In the genomic region with DNA sequence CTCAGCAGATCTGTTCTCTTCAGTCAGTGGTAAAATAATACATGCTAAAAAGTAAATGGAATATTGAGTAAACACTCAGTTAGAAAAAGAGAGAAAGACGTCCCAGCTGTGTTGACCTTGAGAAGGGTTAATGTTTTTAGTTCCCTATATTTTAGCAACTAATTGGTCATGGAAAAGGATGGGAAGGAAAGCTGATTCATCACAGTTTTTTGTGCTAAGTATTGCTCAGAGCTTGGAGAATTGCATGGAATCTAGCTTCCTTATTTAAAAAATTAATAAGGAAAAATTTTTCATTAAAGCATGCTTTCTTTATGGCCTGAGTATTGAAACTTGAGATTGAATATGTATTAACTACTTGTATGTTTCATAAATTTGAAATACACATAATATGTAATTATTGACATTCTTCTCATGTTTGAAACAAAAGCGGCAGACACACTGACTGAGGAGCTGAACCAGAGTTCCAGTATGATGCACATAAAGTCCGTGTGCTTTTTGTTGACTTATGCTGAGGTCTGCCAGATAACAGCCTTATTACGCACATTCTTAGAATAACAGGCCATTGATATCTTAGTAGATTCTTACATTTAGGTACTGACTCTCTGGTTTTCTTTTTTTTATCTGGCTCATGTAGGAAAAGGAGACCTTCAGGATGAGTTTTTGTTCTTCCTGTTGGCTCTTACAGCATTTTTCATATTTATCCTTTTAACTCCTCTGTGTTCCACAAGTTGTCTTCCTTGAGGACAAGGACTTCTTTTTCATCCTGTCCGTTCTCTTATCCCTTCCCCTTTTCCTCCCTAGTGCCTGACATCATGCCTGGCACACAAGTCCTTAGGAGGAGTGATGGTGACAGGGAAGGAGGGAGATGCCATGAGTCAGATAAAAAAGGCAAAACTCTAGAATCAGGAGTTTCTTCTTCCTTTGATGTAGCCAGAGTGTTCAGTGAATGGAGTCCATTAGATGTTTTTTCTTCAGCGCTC, we compare ENCODE assay signal across 22 cellular contexts.
DNase-seq lines count a peak whose midpoint lies in the region; ATAC-seq and TF ChIP-seq lines count a peak whose summit lies in the region.
"Had no signal": no experiment of that assay in that cellular context is flagged by ENCODE, and none has a peak within 500 bp of the region (broad histone marks: within the 10 kb centered on the region; RNA-seq: fewer than 3 reads in every experiment).

No MANE protein-coding gene starts in this region.

- H3K27me3 Mint-ChIP-seq in HFFc6 (ENCODE audit: insufficient read depth) = no peaks in the 10 kb centered on the region
- H3K27me3 Mint-ChIP-seq: IgD-negative memory B cell had no signal

- no peak overlapping the region for H3K27ac ChIP-seq in SJCRH30
- H3K27ac ChIP-seq: cardiac muscle cell, Peyer's patch had no signal

- intact Hi-C loops in sciatic nerve (cut with DNase I) = no loop called here

- H3K4me3 ChIP-seq in astrocyte of the cerebellum (ENCODE audit: low read depth, low read length) = no peak overlapping the region
- no peak overlapping the region for H3K4me3 ChIP-seq in SJCRH30
- H3K4me3 ChIP-seq: cardiac muscle cell, GM12878, Peyer's patch had no signal

- H3K9me3 Mint-ChIP-seq in HFFc6 = no peaks in the 10 kb centered on the region
- H3K9me3 Mint-ChIP-seq: activated naive CD4-positive, alpha-beta T cell treated with anti-CD3 and anti-CD28 coated beads for 36 hours had no signal

- H3K9me3 ChIP-seq in SJCRH30 (replicated peaks) = no peaks in the 10 kb centered on the region
- H3K9me3 ChIP-seq: Peyer's patch had no signal

- H3K27ac Mint-ChIP-seq in HFFc6 = peak overlapping the region; percentile 76
- H3K27ac Mint-ChIP-seq: activated naive CD4-positive, alpha-beta T cell treated with anti-CD3 and anti-CD28 coated beads for 36 hours; IgD-negative memory B cell had no signal

- peaks cover 36% of the 10 kb centered on the region for H3K4me1 Mint-ChIP-seq in HFFc6 (ENCODE audit: low read depth)
- H3K4me1 Mint-ChIP-seq: IgD-negative memory B cell had no signal

- no peaks in the 10 kb centered on the region for H3K36me3 ChIP-seq in SJCRH30
- H3K36me3 ChIP-seq: cardiac muscle cell, Peyer's patch had no signal

- H3K36me3 Mint-ChIP-seq in HFFc6 (ENCODE audit: low read depth) = no peaks in the 10 kb centered on the region
- H3K36me3 Mint-ChIP-seq: IgD-negative memory B cell had no signal

- no peaks in the 10 kb centered on the region for H3K27me3 ChIP-seq in SJCRH30
- H3K27me3 ChIP-seq: cardiac muscle cell, Peyer's patch had no signal

- peak; percentile 76 for ATAC-seq in sciatic nerve
- ATAC-seq: GM12878 had no signal

- in situ Hi-C loops in astrocyte of the cerebellum (cut with HindIII; ENCODE audit: low sequenced_read_pairs) = no loop called here

- peak overlapping the region; percentile 61; the same call in 1 of the 2 replicates for H3K4me3 Mint-ChIP-seq in HFFc6
- H3K4me3 Mint-ChIP-seq: activated naive CD4-positive, alpha-beta T cell treated with anti-CD3 and anti-CD28 coated beads for 36 hours; IgD-negative memory B cell had no signal

- H3K4me1 ChIP-seq in SJCRH30 = no peaks in the 10 kb centered on the region
- H3K4me1 ChIP-seq: Peyer's patch had no signal

- DNase-seq in HFFc6 = no peak
- peak; percentile 28 for DNase-seq in astrocyte of the cerebellum (ENCODE audit: low read depth)
- peak; percentile 50 for DNase-seq in glomerular visceral epithelial cell (ENCODE audit: extremely low spot score)
- no peak for DNase-seq in sciatic nerve (ENCODE audit: low spot score)
- no peak for DNase-seq in HuH-7 (ENCODE audit: low spot score)
- DNase-seq in LoVo (ENCODE audit: low spot score) = no peak
- DNase-seq in SJCRH30 = no peak
- DNase-seq: activated CD4-positive, alpha-beta T cell treated with anti-CD3 and anti-CD28 coated beads for 4 hours; activated CD8-positive, alpha-beta memory T cell treated with anti-CD3 and anti-CD28 coated beads, Interleukin-2, amount 50 U/mL, for 48 hours; activated naive CD4-positive, alpha-beta T cell treated with anti-CD3 and anti-CD28 coated beads for 36 hours; AML-193; effector memory CD4-positive, alpha-beta T cell; hypothalamus; left cardiac atrium; MV-4-11; NCI-H2081 treated with DMSO at 0.1 percent for 48 hours; Peyer's patch; right cardiac atrium; stimulated activated CD4-positive, alpha-beta T cell treated with anti-CD3 and anti-CD28 coated beads, Interleukin-1b, Interleukin-23, amount 100 ng/mL, for 48 hours had no signal

- TF ChIP-seq CTCF in HFFc6 (IDR thresholded peaks at IDR 0.05) (no peak), astrocyte of the cerebellum (IDR thresholded peaks at IDR 0.05; ENCODE audit: low read depth, low read length, missing control alignments) (no peak)

Comparison
In these comparisons a context has a peak if more than half of its experiments do, and no peak if none do; other contexts are left out.
1. DNase-seq: peak in astrocyte of the cerebellum (single experiment) and glomerular visceral epithelial cell (single experiment); none in HFFc6 (single experiment), sciatic nerve (single experiment), HuH-7 (single experiment), LoVo (single experiment) and SJCRH30 (0 of 2).